ENCODE assay signal across 28 cellular contexts in the genomic region with DNA sequence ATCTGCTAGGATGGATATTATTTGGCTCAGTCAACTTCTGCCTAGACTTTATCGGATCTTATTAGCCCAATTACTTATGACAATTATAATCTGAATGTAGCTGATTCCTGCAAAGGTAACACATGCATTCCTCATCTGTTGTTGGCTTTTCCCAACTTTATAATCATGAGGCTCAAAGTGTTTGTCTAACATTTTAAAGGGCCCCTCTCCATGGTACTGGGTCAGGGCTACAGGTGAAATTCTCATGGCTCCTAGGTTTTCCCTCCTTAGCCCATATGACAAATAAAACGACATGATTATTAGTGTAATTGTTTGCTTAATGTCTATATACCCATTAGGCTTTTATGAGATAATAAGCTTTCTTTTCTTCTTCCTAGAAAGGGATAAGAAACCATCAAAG. TPM values are rescaled to one million over a fixed set of nuclear protein-coding genes. Genes with fewer than 3 reads are reported as not detected.
"Had no signal": no experiment of that assay in that cellular context is flagged by ENCODE, and none has a peak within 500 bp of the region (broad histone marks: within the 10 kb centered on the region; RNA-seq: fewer than 3 reads in every experiment).

No MANE protein-coding gene starts in this region.

- H3K4me3 ChIP-seq: neural progenitor cell, ovary, psoas muscle, right lobe of liver, sigmoid colon, stomach, thoracic aorta, thyroid gland, tibial nerve, upper lobe of left lung, vagina had no signal

- H3K27ac Mint-ChIP-seq: natural killer cell; nephron; neural progenitor cell; progenitor cell of endocrine pancreas; stimulated activated effector memory CD8-positive, alpha-beta T cell treated with anti-CD3 and anti-CD28 coated beads, Interleukin-12 subunit alpha, Interleukin-12 subunit beta, amount 100 ng/mL, for 72 hours; stimulated activated naive B cell treated with anti-CD40 and anti-IgM and Interleukin-4, amounts not matched to agents 10 μg/mL and 1 μg/mL and 100 μg/mL, for 72 hours; stimulated activated naive CD8-positive, alpha-beta T cell treated with anti-CD3 and anti-CD28 coated beads, Interleukin-15, Interleukin-2, amounts not matched to agents 100 ng/mL and 50 ng/mL, for 24 hours had no signal

- ATAC-seq: natural killer cell; psoas muscle; right cardiac atrium; right lobe of liver; stimulated activated effector memory CD8-positive, alpha-beta T cell treated with anti-CD3 and anti-CD28 coated beads, Interleukin-12 subunit alpha, Interleukin-12 subunit beta, amount 100 ng/mL, for 72 hours; stimulated activated naive B cell treated with anti-CD40 and anti-IgM and Interleukin-4, amounts not matched to agents 10 μg/mL and 1 μg/mL and 100 μg/mL, for 72 hours had no signal

- DNase-seq: natural killer cell; occipital lobe; ovary; posterior cingulate gyrus; psoas muscle; right cardiac atrium; right lobe of liver; sigmoid colon; small intestine; stimulated activated CD4-positive, alpha-beta T cell treated with anti-CD3 and anti-CD28 coated beads, Interleukin-15, amount 100 ng/mL, for 24 hours; stimulated activated CD4-positive, alpha-beta T cell treated with anti-CD3 and anti-CD28 coated beads, Interleukin-2, amount 100 ng/mL, for 24 hours; stimulated activated CD4-positive, alpha-beta T cell treated with anti-CD3 and anti-CD28 coated beads, Interleukin-2, amount 100 ng/mL, for 48 hours; stimulated activated CD4-positive, alpha-beta T cell treated with anti-CD3 and anti-CD28 coated beads, Interleukin-4, amount 100 ng/mL, for 24 hours; stimulated activated naive B cell treated with anti-CD40 and anti-IgM and Interleukin-4, amounts not matched to agents 10 μg/mL and 1 μg/mL and 100 μg/mL, for 72 hours; stimulated activated naive CD4-positive, alpha-beta T cell treated with Interleukin-2 at 50 U/mL for 16 hours; stomach; thyroid gland; upper lobe of left lung had no signal

- H3K4me1 ChIP-seq: neural progenitor cell, psoas muscle had no signal

- H3K4me1 Mint-ChIP-seq: nephron had no signal

- H3K4me3 Mint-ChIP-seq: natural killer cell; nephron; neural progenitor cell; stimulated activated effector memory CD8-positive, alpha-beta T cell treated with anti-CD3 and anti-CD28 coated beads, Interleukin-12 subunit alpha, Interleukin-12 subunit beta, amount 100 ng/mL, for 72 hours; stimulated activated naive B cell treated with anti-CD40 and anti-IgM and Interleukin-4, amounts not matched to agents 10 μg/mL and 1 μg/mL and 100 μg/mL, for 72 hours; stimulated activated naive CD8-positive, alpha-beta T cell treated with anti-CD3 and anti-CD28 coated beads, Interleukin-15, Interleukin-2, amounts not matched to agents 100 ng/mL and 50 ng/mL, for 24 hours had no signal

- H3K36me3 Mint-ChIP-seq: natural killer cell; neural progenitor cell; stimulated activated effector memory CD8-positive, alpha-beta T cell treated with anti-CD3 and anti-CD28 coated beads, Interleukin-12 subunit alpha, Interleukin-12 subunit beta, amount 100 ng/mL, for 72 hours; stimulated activated naive B cell treated with anti-CD40 and anti-IgM and Interleukin-4, amounts not matched to agents 10 μg/mL and 1 μg/mL and 100 μg/mL, for 72 hours had no signal

- H3K4me2 ChIP-seq: neural progenitor cell had no signal

- H3K36me3 ChIP-seq: neural progenitor cell, ovary, right lobe of liver, sigmoid colon, stomach, thoracic aorta, thyroid gland, tibial nerve, upper lobe of left lung, vagina had no signal

- H3K9me3 ChIP-seq: ovary, psoas muscle, right lobe of liver, sigmoid colon, stomach, thoracic aorta, thyroid gland, tibial nerve, upper lobe of left lung, vagina had no signal

- H3K9me3 Mint-ChIP-seq: natural killer cell; nephron; neural progenitor cell; stimulated activated effector memory CD8-positive, alpha-beta T cell treated with anti-CD3 and anti-CD28 coated beads, Interleukin-12 subunit alpha, Interleukin-12 subunit beta, amount 100 ng/mL, for 72 hours; stimulated activated naive B cell treated with anti-CD40 and anti-IgM and Interleukin-4, amounts not matched to agents 10 μg/mL and 1 μg/mL and 100 μg/mL, for 72 hours had no signal

- H3K27ac ChIP-seq: neural progenitor cell, ovary, parathyroid adenoma, psoas muscle, right lobe of liver, sigmoid colon, stomach, thoracic aorta, thyroid gland, tibial nerve, upper lobe of left lung, vagina had no signal

- FAIRE-seq: small intestine, urothelium cell line had no signal

RNA-seq across cellular contexts. Expression of gene LRGUK, which starts 4.2 kb away (rescaled TPM):
- polyA plus RNA-seq: right cardiac atrium had no signal
